1 cellular context compared by ENCODE assay signal in genomic region chr7:151088856-151089699, GRCh38.
TF ChIP-seq lines count a peak whose summit lies in the region.

No MANE protein-coding gene starts in this region.

TF ChIP-seq in HEK293, 187 proteins besides CTCF, POLR2A, EP300 and RAD21 (continued from another document and continues in another):
- 0 out of 2 replicates have a peak, but pooled peaks have one; percentile 21 for TF ChIP-seq REST (tag by site-specific recombination; IDR thresholded peaks at IDR 0.05)
- TF ChIP-seq KLF9 (tag by site-specific recombination; IDR thresholded peaks at IDR 0.05; ENCODE audit: low read depth) = no peak
- TF ChIP-seq ZNF692 (tag by site-specific recombination; IDR thresholded peaks at IDR 0.05) = 0 out of 2 replicates have a peak, but pooled peaks have one; percentile 55
- no peak for TF ChIP-seq ZSCAN30 (tag by site-specific recombination; IDR thresholded peaks at IDR 0.05)
- no peak for TF ChIP-seq ZNF558 (tag by site-specific recombination; IDR thresholded peaks at IDR 0.05)
- TF ChIP-seq TRIM28 (IDR thresholded peaks at IDR 0.05; ENCODE audit: borderline replicate concordance, low read length) = 0 out of 2 replicates have a peak, but pooled peaks have one; percentile 25
- no peak for TF ChIP-seq PRDM1 (tag by site-specific recombination; IDR thresholded peaks at IDR 0.05)
- no peak for TF ChIP-seq RBAK (tag by site-specific recombination; IDR thresholded peaks at IDR 0.05)
- TF ChIP-seq SP2 (tag by site-specific recombination; IDR thresholded peaks at IDR 0.05) = peak; percentile 82
- no peak for TF ChIP-seq ZNF138 (tag by site-specific recombination; IDR thresholded peaks at IDR 0.05; ENCODE audit: borderline replicate concordance)
- TF ChIP-seq ZNF600 (tag by site-specific recombination; IDR thresholded peaks at IDR 0.05) = peak; percentile 95
- no peak for TF ChIP-seq TCF7L2 (IDR thresholded peaks at IDR 0.05; ENCODE audit: borderline replicate concordance, low read depth, low read length)
- no peak for TF ChIP-seq ZBTB1 (tag by site-specific recombination; IDR thresholded peaks at IDR 0.05)
- no peak for TF ChIP-seq ZNF132 (tag by site-specific recombination; IDR thresholded peaks at IDR 0.05; ENCODE audit: borderline replicate concordance)
- no peak for TF ChIP-seq ZNF449 (tag by site-specific recombination; IDR thresholded peaks at IDR 0.05)
- TF ChIP-seq ZNF239 (tag by site-specific recombination; IDR thresholded peaks at IDR 0.05) = no peak
- no peak for TF ChIP-seq ZNF707 (tag by site-specific recombination; IDR thresholded peaks at IDR 0.05)
- no peak for TF ChIP-seq ZNF555 (tag by site-specific recombination; conservative IDR thresholded peaks at IDR 0.05)
- no peak for TF ChIP-seq BCL11B (tag by site-specific recombination; IDR thresholded peaks at IDR 0.05; ENCODE audit: low read depth)
- TF ChIP-seq ZNF658 (tag by site-specific recombination; IDR thresholded peaks at IDR 0.05) = no peak
- no peak for TF ChIP-seq ZNF473 (tag by site-specific recombination; IDR thresholded peaks at IDR 0.05)
- no peak for TF ChIP-seq ZNF184 (tag by site-specific recombination; IDR thresholded peaks at IDR 0.05)
- TF ChIP-seq ZNF580 (tag by site-specific recombination; IDR thresholded peaks at IDR 0.05) = no peak
- 0 out of 2 replicates have a peak, but pooled peaks have one; percentile 17 for TF ChIP-seq ZEB2 (tag by site-specific recombination; IDR thresholded peaks at IDR 0.05)
- TF ChIP-seq ZNF677 (tag by site-specific recombination; IDR thresholded peaks at IDR 0.05) = no peak
- TF ChIP-seq ZNF169 (tag by site-specific recombination; IDR thresholded peaks at IDR 0.05) = no peak
- TF ChIP-seq ZNF529 (tag by site-specific recombination; IDR thresholded peaks at IDR 0.05; ENCODE audit: insufficient replicate concordance) = no peak
- TF ChIP-seq ZBTB49 (tag by site-specific recombination; IDR thresholded peaks at IDR 0.05; ENCODE audit: low read depth) = no peak
- no peak for TF ChIP-seq ZSCAN23 (tag by site-specific recombination; IDR thresholded peaks at IDR 0.05)
- no peak for TF ChIP-seq GLIS2 (tag by site-specific recombination; IDR thresholded peaks at IDR 0.05)
- TF ChIP-seq ZNF664 (tag by site-specific recombination; IDR thresholded peaks at IDR 0.05) = no peak
- TF ChIP-seq ZNF391 (tag by site-specific recombination; IDR thresholded peaks at IDR 0.05; ENCODE audit: borderline replicate concordance, low read depth) = no peak
- no peak for TF ChIP-seq ZNF791 (tag by site-specific recombination; IDR thresholded peaks at IDR 0.05)
- TF ChIP-seq ZFP69B (tag by site-specific recombination; IDR thresholded peaks at IDR 0.05) = no peak
- no peak for TF ChIP-seq ZNF280D (tag by site-specific recombination; IDR thresholded peaks at IDR 0.05)
- TF ChIP-seq ZSCAN4 (tag by site-specific recombination; IDR thresholded peaks at IDR 0.05) = no peak
- TF ChIP-seq SALL2 (tag by site-specific recombination; IDR thresholded peaks at IDR 0.05; ENCODE audit: borderline replicate concordance) = no peak
- TF ChIP-seq ZNF596 (tag by site-specific recombination; IDR thresholded peaks at IDR 0.05) = no peak
- TF ChIP-seq ZNF148 (tag by site-specific recombination; IDR thresholded peaks at IDR 0.05; ENCODE audit: borderline replicate concordance) = no peak
- TF ChIP-seq ZNF768 (tag by site-specific recombination; IDR thresholded peaks at IDR 0.05) = no peak
- no peak for TF ChIP-seq HOXD13 (CRISPR knock-in tag; IDR thresholded peaks at IDR 0.05; ENCODE audit: borderline replicate concordance)
- no peak for TF ChIP-seq ZNF266 (tag by site-specific recombination; IDR thresholded peaks at IDR 0.05; ENCODE audit: low read depth)
- no peak for TF ChIP-seq ATF2 (tag by site-specific recombination; IDR thresholded peaks at IDR 0.05; ENCODE audit: low read depth)
- no peak for TF ChIP-seq WT1 (tag by site-specific recombination; IDR thresholded peaks at IDR 0.05)
- no peak for TF ChIP-seq ZFP37 (tag by site-specific recombination; IDR thresholded peaks at IDR 0.05)
- TF ChIP-seq ZFP41 (tag by site-specific recombination; IDR thresholded peaks at IDR 0.05; ENCODE audit: borderline replicate concordance) = no peak
- no peak for TF ChIP-seq KLF10 (tag by site-specific recombination; IDR thresholded peaks at IDR 0.05)
- no peak for TF ChIP-seq OSR2 (tag by site-specific recombination; IDR thresholded peaks at IDR 0.05)
- TF ChIP-seq ZNF354C (tag by site-specific recombination; IDR thresholded peaks at IDR 0.05; ENCODE audit: borderline replicate concordance, low read depth) = no peak
- no peak for TF ChIP-seq ZNF211 (tag by site-specific recombination; IDR thresholded peaks at IDR 0.05; ENCODE audit: low read depth)
- no peak for TF ChIP-seq ZNF785 (tag by site-specific recombination; IDR thresholded peaks at IDR 0.05)
- TF ChIP-seq BCL11A (tag by site-specific recombination; IDR thresholded peaks at IDR 0.05; ENCODE audit: low read depth) = no peak
- TF ChIP-seq ZNF501 (tag by site-specific recombination; IDR thresholded peaks at IDR 0.05) = no peak
- no peak for TF ChIP-seq ZNF624 (tag by site-specific recombination; IDR thresholded peaks at IDR 0.05)
